In genomic region chr1:227453962-227454361, GRCh38 we compare ENCODE assay signal across 21 cellular contexts.
"Had no signal": no experiment of that assay in that cellular context is flagged by ENCODE, and none has a peak within 500 bp of the region (broad histone marks: within the 10 kb centered on the region; RNA-seq: fewer than 3 reads in every experiment).

No MANE protein-coding gene starts in this region.

- H3K27me3 ChIP-seq: right lobe of liver had no signal

- H3K4me3 ChIP-seq: gastrocnemius medialis, right lobe of liver, transverse colon had no signal

- ATAC-seq: activated CD8-positive, alpha-beta T cell treated with anti-CD3 and anti-CD28 coated beads, Interleukin-2, amount 10 ng/mL, durations not matched to agents 7 days and 5 days; activated naive CD4-positive, alpha-beta T cell treated with anti-CD3 and anti-CD28 coated beads, Interleukin-2, amount 50 U/mL, for 72 hours; esophagus mucosa; gastrocnemius medialis; right lobe of liver; stimulated activated naive B cell treated with anti-CD40 and anti-IgM and Interleukin-4, amounts not matched to agents 10 μg/mL and 1 μg/mL and 100 μg/mL, for 72 hours had no signal

- H3K27ac ChIP-seq: brain microvascular endothelial cell, gastrocnemius medialis, right lobe of liver, transverse colon had no signal

- DNase-seq: activated CD4-positive, alpha-beta T cell treated with anti-CD3 and anti-CD28 coated beads for 1 hour; activated CD4-positive, alpha-beta T cell treated with anti-CD3 and anti-CD28 coated beads, Interleukin-2, amount 50 U/mL, for 1 hour; activated CD8-positive, alpha-beta T cell treated with anti-CD3 and anti-CD28 coated beads, Interleukin-2, amount 10 ng/mL, durations not matched to agents 7 days and 5 days; activated gamma-delta T cell; aorta; brain microvascular endothelial cell; central memory CD4-positive, alpha-beta T cell; effector memory CD4-positive, alpha-beta T cell; gastrocnemius medialis; hypothalamus; midbrain; nucleus accumbens; right lobe of liver; small intestine; stimulated activated CD4-positive, alpha-beta T cell treated with anti-CD3 and anti-CD28 coated beads, Interleukin-15, amount 100 ng/mL, for 24 hours; stimulated activated naive B cell treated with anti-CD40 and anti-IgM and Interleukin-4, amounts not matched to agents 10 μg/mL and 1 μg/mL and 100 μg/mL, for 72 hours; transverse colon had no signal

- H3K36me3 ChIP-seq: brain microvascular endothelial cell, gastrocnemius medialis, right lobe of liver, transverse colon had no signal

- H3K9me3 ChIP-seq: gastrocnemius medialis, right lobe of liver, transverse colon had no signal

- FAIRE-seq: endothelial cell of umbilical vein, small intestine, urothelium cell line had no signal

- H3K4me1 ChIP-seq: right lobe of liver, transverse colon had no signal
